In genomic region chr3:12869025-12869695, GRCh38 we compare ENCODE assay signal across 8 cellular contexts. TPM values are rescaled to one million over a fixed set of nuclear protein-coding genes. Genes with fewer than 3 reads are reported as not detected.
A peak's percentile ranks its signal among the peaks of the same experiment; 100 is the strongest.
DNase-seq lines count a peak whose midpoint lies in the region; ATAC-seq and TF ChIP-seq lines count a peak whose summit lies in the region.

No MANE protein-coding gene starts in this region.

- no peak overlapping the region for H3K4me3 ChIP-seq in fibroblast of lung (replicated peaks in 1 of 4; ENCODE audit: control extremely low read depth in 1 of 4, insufficient read depth in 1 of 4, low read depth in 3 of 4, low read length in 4 of 4)
- H3K4me3 ChIP-seq in psoas muscle: no peak overlapping the region

- H3K27ac ChIP-seq in fibroblast of lung (ENCODE audit: insufficient read depth, low read length) (no peak overlapping the region), psoas muscle (no peak overlapping the region)

- H3K27me3 ChIP-seq in fibroblast of lung (ENCODE audit: control insufficient read depth, insufficient read depth, low read length) (peaks cover 5% of the 10 kb centered on the region), psoas muscle (ENCODE audit: insufficient read depth in 3 of 3, low read length in 2 of 3) (no peaks in the 10 kb centered on the region)

- no peak overlapping the region for H3K27ac Mint-ChIP-seq in WTC11

- no peaks in the 10 kb centered on the region for H3K36me3 ChIP-seq in fibroblast of lung (ENCODE audit: control insufficient read depth, insufficient read depth, low read length)
- H3K36me3 ChIP-seq in psoas muscle (ENCODE audit: insufficient read depth in 1 of 2, low read depth in 1 of 2): no peaks in the 10 kb centered on the region

- H4K20me1 ChIP-seq in fibroblast of lung (ENCODE audit: control insufficient read depth, extremely low read depth, insufficient read depth, low read length): no peaks in the 10 kb centered on the region

- H3K9ac ChIP-seq in fibroblast of lung (ENCODE audit: insufficient read depth, low read length): no peak overlapping the region

- peak overlapping the region; percentile 87 for H3K4me3 Mint-ChIP-seq in WTC11

- H3K4me2 ChIP-seq in fibroblast of lung (ENCODE audit: extremely low read depth, insufficient read depth, low read length): peak overlapping the region; percentile 25

- peaks cover 4% of the 10 kb centered on the region for H3K4me1 Mint-ChIP-seq in WTC11

- H3K9me3 Mint-ChIP-seq in WTC11: peaks cover 9% of the 10 kb centered on the region

- H3K9me3 ChIP-seq in fibroblast of lung (ENCODE audit: control insufficient read depth, insufficient read depth, low read depth, low read length) (no peaks in the 10 kb centered on the region), psoas muscle (no peaks in the 10 kb centered on the region)

- H3K79me2 ChIP-seq in fibroblast of lung (ENCODE audit: control insufficient read depth, insufficient read depth, low read length): no peaks in the 10 kb centered on the region

- CTCF ChIA-PET in WTC11 (lab: Charles Lee): interaction anchor here (0.6 to 3.0 kb wide), 25 partner anchors 8 to 719 kb away, joined by 3 to 36 read pairs (median 4); partner anchors contain the start of gene CAND2

- DNase-seq in WTC11 (ENCODE audit: low spot score) (peak; percentile 88), fibroblast of lung (ENCODE audit: low read depth in 2 of 2) (no peak), psoas muscle (peak in 1 of 2 donors; percentile 48), NCI-H345 (lab: John Stamatoyannopoulos, UW) (no peak), Kasumi-1 (lab: John Stamatoyannopoulos, UW) (no peak)

- peaks cover 4% of the 10 kb centered on the region for H3K36me3 Mint-ChIP-seq in WTC11

- no peak for TF ChIP-seq CTCF in WTC11 (IDR thresholded peaks at IDR 0.05)
- TF ChIP-seq CTCF in fibroblast of lung (conservative IDR thresholded peaks at IDR 0.05 in 1 of 2, IDR thresholded peaks at IDR 0.05 in 1 of 2; ENCODE audit: low read depth in 1 of 2, low read length in 2 of 2): no peak
- no peak for TF ChIP-seq CTCF in psoas muscle (IDR thresholded peaks at IDR 0.05)

- 26 to 30% (median 29%) methylated on average over 11 to 28 of the region's 28 CpGs for WGBS in psoas muscle, 3 donors

- POLR2A ChIA-PET in WTC11 (lab: Charles Lee): interaction anchor here (1.0 kb wide), 1 partner anchor 610 kb away, joined by 3 read pairs; no protein-coding TSS in a partner anchor

- H2AFZ ChIP-seq in fibroblast of lung (ENCODE audit: low read length): no peak overlapping the region

- peak; percentile 58 for ATAC-seq in GM18511 (IDR thresholded peaks at IDR 0.05; ENCODE audit: unreplicated experiment)
- ATAC-seq in HG02759 (IDR thresholded peaks at IDR 0.05; ENCODE audit: unreplicated experiment): peak; percentile 68
- peak; percentile 86 for ATAC-seq in WTC11
- peak; percentile 33 to 41 (median 38) for ATAC-seq in psoas muscle
- ATAC-seq in HG02763 (IDR thresholded peaks at IDR 0.05; ENCODE audit: unreplicated experiment): no peak

- no peaks in the 10 kb centered on the region for H3K4me1 ChIP-seq in fibroblast of lung (ENCODE audit: control insufficient read depth, extremely low read depth, insufficient read depth, low read length)
- H3K4me1 ChIP-seq in psoas muscle: no peaks in the 10 kb centered on the region

- peaks cover 65% of the 10 kb centered on the region for H3K27me3 Mint-ChIP-seq in WTC11 (ENCODE audit: low read depth)

- intact Hi-C loops in psoas muscle (cut with DNase I): loop anchor here (2.0 to 5.0 kb wide), 2 partner anchors 24 to 118 kb away; no protein-coding TSS in a partner anchor

TF ChIP-seq in WTC11, 78 proteins besides CTCF, POLR2A, EP300 and RAD21:
- TF ChIP-seq ZMAT4 (CRISPR knock-in tag; IDR thresholded peaks at IDR 0.05): no peak
- TF ChIP-seq ZNF219 (CRISPR knock-in tag; IDR thresholded peaks at IDR 0.05; ENCODE audit: borderline replicate concordance): no peak
- no peak for TF ChIP-seq USF1 (CRISPR knock-in tag; IDR thresholded peaks at IDR 0.05)
- TF ChIP-seq TEAD4 (CRISPR knock-in tag; IDR thresholded peaks at IDR 0.05): no peak
- TF ChIP-seq SP1 (CRISPR knock-in tag; conservative IDR thresholded peaks at IDR 0.05): 0 out of 2 replicates have a peak, but pooled peaks have one; percentile 10
- no peak for TF ChIP-seq ATF2 (CRISPR knock-in tag; IDR thresholded peaks at IDR 0.05; ENCODE audit: borderline replicate concordance, low read depth)
- 0 out of 2 replicates have a peak, but pooled peaks have one; percentile 36 for TF ChIP-seq ARID4B (CRISPR knock-in tag; IDR thresholded peaks at IDR 0.05; ENCODE audit: borderline replicate concordance)
- no peak for TF ChIP-seq USF2 (CRISPR knock-in tag; IDR thresholded peaks at IDR 0.05)
- TF ChIP-seq MXD4 (CRISPR knock-in tag; IDR thresholded peaks at IDR 0.05; ENCODE audit: borderline replicate concordance): no peak

RNA-seq across cellular contexts. Expression of gene RPL32, which starts 27.8 kb away (rescaled TPM):
- total RNA-seq in WTC11 (2021): 1,643 to 1,831 TPM (median 1,818 TPM) in 3 replicates
- total RNA-seq in fibroblast of lung: 1,141 and 1,244 TPM in 2 replicates
- 1,855 and 2,018 TPM in 2 replicates for polyA plus RNA-seq in fibroblast of lung
- 2,758 and 2,760 TPM in 2 replicates for polyA plus RNA-seq in fibroblast of lung (2012)
- 351 and 379 TPM in 2 replicates for polyA minus RNA-seq in fibroblast of lung (ENCODE audit: low replicate concordance)
- 1,000 to 10,000 TPM; 1,418 to 1,919 (median 1,477) TPM for total RNA-seq in psoas muscle
- 1,000 to 10,000 TPM; 2,325 to 2,939 (median 2,347) TPM for polyA plus RNA-seq in psoas muscle
